17 cellular contexts compared by ENCODE assay signal in genomic region chr14:94111276-94112095, GRCh38. TPM values are rescaled to one million over a fixed set of nuclear protein-coding genes. Genes with fewer than 3 reads are reported as not detected.
DNase-seq lines count a peak whose midpoint lies in the region; ATAC-seq and TF ChIP-seq lines count a peak whose summit lies in the region.
"Had no signal": no experiment of that assay in that cellular context is flagged by ENCODE, and none has a peak within 500 bp of the region (broad histone marks: within the 10 kb centered on the region; RNA-seq: fewer than 3 reads in every experiment).

No MANE protein-coding gene starts in this region.

- no peaks in the 10 kb centered on the region for H4K20me1 ChIP-seq in GM23338 (replicated peaks; ENCODE audit: insufficient read depth)

- intact Hi-C loops in activated CD4-positive, alpha-beta T cell treated with anti-CD3 and anti-CD28 coated beads, Interleukin-2, amount 10 ng/mL, durations not matched to agents 24 days and 14 days (cut with micrococcal nuclease), result no loop called here
- intact Hi-C loops in mucosa of descending colon (cut with DNase I, micrococcal nuclease) (loop anchor here in 1 of 2 donors (2.0 kb wide), 1 partner anchor 31 kb away; the partner anchor contains the start of genes DDX24 and IFI27L1), thyroid gland (cut with DNase I) (no loop called here)

- peak overlapping the region; percentile 62 for H3K4me3 Mint-ChIP-seq in activated CD4-positive, alpha-beta T cell treated with anti-CD3 and anti-CD28 coated beads, Interleukin-2, amount 10 ng/mL, durations not matched to agents 24 days and 14 days
- H3K4me3 Mint-ChIP-seq in GM23338, result no peak overlapping the region
- H3K4me3 Mint-ChIP-seq: CD8-positive, alpha-beta memory T cell had no signal

- no peaks in the 10 kb centered on the region for H3K27me3 Mint-ChIP-seq in activated CD4-positive, alpha-beta T cell treated with anti-CD3 and anti-CD28 coated beads, Interleukin-2, amount 10 ng/mL, durations not matched to agents 24 days and 14 days
- H3K27me3 Mint-ChIP-seq in GM23338 (ENCODE audit: insufficient read depth, low read depth, poor library complexity), result peaks cover 1% of the 10 kb centered on the region

- H3K4me3 ChIP-seq in duodenal mucosa (ENCODE audit: low read depth in 1 of 2, low read length in 2 of 2) (peak overlapping the region; percentile 66 to 67), mucosa of descending colon (no peak overlapping the region), thyroid gland (replicated peaks in 1 of 3) (peak overlapping the region in 1 of 3 donors; percentile 23), GM23338 (no peak overlapping the region)
- H3K4me3 ChIP-seq: prostate gland had no signal

- H3K27ac Mint-ChIP-seq in activated CD4-positive, alpha-beta T cell treated with anti-CD3 and anti-CD28 coated beads, Interleukin-2, amount 10 ng/mL, durations not matched to agents 24 days and 14 days, result peak overlapping the region; percentile 46
- H3K27ac Mint-ChIP-seq in GM23338, result no peak overlapping the region
- H3K27ac Mint-ChIP-seq: CD8-positive, alpha-beta memory T cell had no signal

- H3K36me3 ChIP-seq in duodenal mucosa (ENCODE audit: control insufficient read depth in 1 of 2, insufficient read depth in 2 of 2, low read length in 2 of 2), result no peaks in the 10 kb centered on the region
- H3K36me3 ChIP-seq in mucosa of descending colon (ENCODE audit: low read depth), result no peaks in the 10 kb centered on the region
- H3K36me3 ChIP-seq in thyroid gland, result no peaks in the 10 kb centered on the region
- no peaks in the 10 kb centered on the region for H3K36me3 ChIP-seq in GM23338 (ENCODE audit: insufficient read depth)
- H3K36me3 ChIP-seq: prostate gland had no signal

- H3F3A ChIP-seq in GM23338 (replicated peaks; ENCODE audit: low read depth), result no peaks in the 10 kb centered on the region

- TF ChIP-seq CTCF in mucosa of descending colon (IDR thresholded peaks at IDR 0.05) (no peak), thyroid gland (IDR thresholded peaks at IDR 0.05) (no peak), GM10266 (IDR thresholded peaks at IDR 0.05; ENCODE audit: control insufficient read depth, insufficient read depth, low read depth, missing control alignments) (no peak), GM23338 (conservative IDR thresholded peaks at IDR 0.05; ENCODE audit: low read depth in 2 of 2) (no peak)

- H3K79me2 ChIP-seq in GM23338 (replicated peaks; ENCODE audit: insufficient read depth), result no peaks in the 10 kb centered on the region

- H3K9me3 Mint-ChIP-seq in activated CD4-positive, alpha-beta T cell treated with anti-CD3 and anti-CD28 coated beads, Interleukin-2, amount 10 ng/mL, durations not matched to agents 24 days and 14 days, result peaks cover 4% of the 10 kb centered on the region
- H3K9me3 Mint-ChIP-seq in GM23338, result no peaks in the 10 kb centered on the region
- H3K9me3 Mint-ChIP-seq: CD8-positive, alpha-beta memory T cell had no signal

- H3K4me2 ChIP-seq in GM23338, result no peak overlapping the region

- TF ChIP-seq POLR2A in thyroid gland (IDR thresholded peaks at IDR 0.05), result no peak

- H3K27ac ChIP-seq in duodenal mucosa (ENCODE audit: low read depth, low read length) (peak overlapping the region; percentile 48), thyroid gland (peak overlapping the region; percentile 27 to 77 (median 67)), GM23338 (ENCODE audit: low read depth) (no peak overlapping the region)

- peaks cover 27% of the 10 kb centered on the region for H3K4me1 Mint-ChIP-seq in activated CD4-positive, alpha-beta T cell treated with anti-CD3 and anti-CD28 coated beads, Interleukin-2, amount 10 ng/mL, durations not matched to agents 24 days and 14 days
- peaks cover 15% of the 10 kb centered on the region for H3K4me1 Mint-ChIP-seq in GM23338
- H3K4me1 Mint-ChIP-seq: CD8-positive, alpha-beta memory T cell had no signal

- H3K36me3 Mint-ChIP-seq in activated CD4-positive, alpha-beta T cell treated with anti-CD3 and anti-CD28 coated beads, Interleukin-2, amount 10 ng/mL, durations not matched to agents 24 days and 14 days (ENCODE audit: low read depth), result no peaks in the 10 kb centered on the region
- H3K36me3 Mint-ChIP-seq in GM23338 (ENCODE audit: low read depth), result no peaks in the 10 kb centered on the region
- H3K36me3 Mint-ChIP-seq: CD8-positive, alpha-beta memory T cell had no signal

- no peaks in the 10 kb centered on the region for H3K9me2 ChIP-seq in GM23338 (ENCODE audit: insufficient read depth)

- H3K9ac ChIP-seq in duodenal mucosa (ENCODE audit: low read depth in 1 of 2, low read length in 2 of 2), result peak overlapping the region; percentile 67 to 71

- peak; percentile 2 for ATAC-seq in mucosa of descending colon
- no peak for ATAC-seq in GM23338
- ATAC-seq: stimulated activated naive CD8-positive, alpha-beta T cell treated with anti-CD3 and anti-CD28 coated beads, Interleukin-15, Interleukin-2, amounts not matched to agents 100 U/mL and 50 U/mL, for 24 hours had no signal

- H2AFZ ChIP-seq in GM23338, result no peak overlapping the region

- H3K9me3 ChIP-seq in duodenal mucosa (ENCODE audit: control insufficient read depth in 1 of 2, low read length in 2 of 2), result no peaks in the 10 kb centered on the region
- H3K9me3 ChIP-seq in mucosa of descending colon, result no peaks in the 10 kb centered on the region
- H3K9me3 ChIP-seq in thyroid gland, result no peaks in the 10 kb centered on the region
- H3K9me3 ChIP-seq: prostate gland had no signal

- H3K27me3 ChIP-seq in duodenal mucosa (ENCODE audit: control insufficient read depth in 1 of 2, insufficient read depth in 2 of 2, low read length in 2 of 2), result no peaks in the 10 kb centered on the region
- no peaks in the 10 kb centered on the region for H3K27me3 ChIP-seq in thyroid gland
- H3K27me3 ChIP-seq in GM23338 (ENCODE audit: insufficient read depth), result no peaks in the 10 kb centered on the region

- DNase-seq in activated CD4-positive, alpha-beta T cell treated with anti-CD3 and anti-CD28 coated beads, Interleukin-2, amount 10 ng/mL, durations not matched to agents 24 days and 14 days, result no peak
- DNase-seq in activated CD4-positive, alpha-beta T cell treated with anti-CD3 and anti-CD28 coated beads, Interleukin-2, amount 50 U/mL, for 48 hours, result no peak
- peak in 1 of 3 donors; percentile 40 for DNase-seq in mucosa of descending colon
- DNase-seq in thyroid gland, result no peak
- DNase-seq in NCI-H1092 treated with DMSO at 0.1 percent for 48 hours (lab: John Stamatoyannopoulos, UW), result no peak
- DNase-seq in GM10266 (ENCODE audit: extremely low spot score), result no peak
- DNase-seq in GM23338 (ENCODE audit: low spot score), result no peak
- DNase-seq: 8988T; amygdala; CD8-positive, alpha-beta memory T cell; GDM1; hippocampal formation; NCI-H1105 treated with DMSO at 0.1 percent for 48 hours; stimulated activated CD4-positive, alpha-beta T cell treated with anti-CD3 and anti-CD28 coated beads, Interleukin-4, amount 100 ng/mL, for 4 hours; stimulated activated naive CD8-positive, alpha-beta T cell treated with anti-CD3 and anti-CD28 coated beads, Interleukin-15, Interleukin-2, amounts not matched to agents 100 U/mL and 50 U/mL, for 24 hours had no signal

- peaks cover 37% of the 10 kb centered on the region in 2 donors for H3K4me1 ChIP-seq in duodenal mucosa (ENCODE audit: control insufficient read depth in 1 of 2, insufficient read depth in 2 of 2, low read length in 2 of 2)
- H3K4me1 ChIP-seq in mucosa of descending colon (ENCODE audit: low read depth), result peaks cover 25% of the 10 kb centered on the region
- H3K4me1 ChIP-seq in thyroid gland, result peaks cover 0 to 19% of the 10 kb centered on the region in 2 donors
- H3K4me1 ChIP-seq in GM23338 (ENCODE audit: insufficient read depth), result no peaks in the 10 kb centered on the region
- H3K4me1 ChIP-seq: prostate gland had no signal

- WGBS in thyroid gland, 2 donors, result 78 to 90% methylated on average over 14 to 19 of the region's 20 CpGs

TF ChIP-seq in GM23338, 12 proteins besides CTCF, POLR2A, EP300 and RAD21 (continues in another document):
- TF ChIP-seq EZH2 (IDR thresholded peaks at IDR 0.05; ENCODE audit: low read depth, unreplicated experiment), result no peak

RNA-seq across cellular contexts. Expression of gene IFI27, which starts 0.9 kb away (rescaled TPM):
- 66.9 and 67.3 TPM in 2 replicates for total RNA-seq in activated CD4-positive, alpha-beta T cell treated with anti-CD3 and anti-CD28 coated beads, Interleukin-2, amount 10 ng/mL, durations not matched to agents 24 days and 14 days
- total RNA-seq in mucosa of descending colon (1,000 to 10,000 TPM in 1 of 3 donors, 100 to 1,000 TPM in 2; 427 to 1,655 (median 710) TPM), thyroid gland (100 to 1,000 TPM in 2 of 4 donors, 10 to 100 TPM in 2; 40.8 to 111 (median 81.3) TPM)
- 0.23 and 0.49 TPM in 2 replicates for total RNA-seq in GM23338 (2014; rRNA removed; shearing (Covaris generic))
- polyA plus RNA-seq in GM23338 (2016; fragmentation: Nextera tagmentation; extraction: Ambion mirVana), result 1.2 and 1.6 TPM in 2 replicates

RNA-seq across cellular contexts. Expression of gene IFI27L2, which starts 17.9 kb away (rescaled TPM):
- 37.3 and 38.8 TPM in 2 replicates for total RNA-seq in activated CD4-positive, alpha-beta T cell treated with anti-CD3 and anti-CD28 coated beads, Interleukin-2, amount 10 ng/mL, durations not matched to agents 24 days and 14 days
- total RNA-seq in mucosa of descending colon (10 to 100 TPM; 22.4 to 25.5 (median 24.3) TPM), thyroid gland (10 to 100 TPM in 2 of 4 donors, 1 to 10 TPM in 2; 7.8 to 97.8 (median 23.1) TPM)
- total RNA-seq in GM23338 (2014; rRNA removed; shearing (Covaris generic)), result 16.8 and 23.4 TPM in 2 replicates
- 38.5 and 49.9 TPM in 2 replicates for polyA plus RNA-seq in GM23338 (2016; fragmentation: Nextera tagmentation; extraction: Ambion mirVana)

RNA-seq across cellular contexts. Expression of gene IFI27L1, which starts 30.4 kb away (rescaled TPM):
- total RNA-seq in activated CD4-positive, alpha-beta T cell treated with anti-CD3 and anti-CD28 coated beads, Interleukin-2, amount 10 ng/mL, durations not matched to agents 24 days and 14 days, result 24.0 and 28.0 TPM in 2 replicates
- total RNA-seq in mucosa of descending colon (10 to 100 TPM; 19.9 to 29.9 (median 20.6) TPM), thyroid gland (10 to 100 TPM in 2 of 4 donors, 1 to 10 TPM in 2; 3.4 to 21.3 (median 10.2) TPM)
- total RNA-seq in GM23338 (2014; rRNA removed; shearing (Covaris generic)), result 3.9 and 9.7 TPM in 2 replicates
- 28.6 and 30.8 TPM in 2 replicates for polyA plus RNA-seq in GM23338 (2016; fragmentation: Nextera tagmentation; extraction: Ambion mirVana)

RNA-seq across cellular contexts. Expression of gene DDX24, which starts 30.5 kb away (rescaled TPM):
- 262 and 286 TPM in 2 replicates for total RNA-seq in activated CD4-positive, alpha-beta T cell treated with anti-CD3 and anti-CD28 coated beads, Interleukin-2, amount 10 ng/mL, durations not matched to agents 24 days and 14 days
- total RNA-seq in mucosa of descending colon (100 to 1,000 TPM in 2 of 3 donors, 10 to 100 TPM in 1; 90.6 to 197 (median 107) TPM), thyroid gland (100 to 1,000 TPM; 139 to 209 (median 193) TPM)
- 137 and 150 TPM in 2 replicates for total RNA-seq in GM23338 (2014; rRNA removed; shearing (Covaris generic))
- 263 and 265 TPM in 2 replicates for polyA plus RNA-seq in GM23338 (2016; fragmentation: Nextera tagmentation; extraction: Ambion mirVana)

Comparison
In these comparisons a context has a peak if more than half of its experiments do, and no peak if none do; other contexts are left out.
1. H3K4me3 ChIP-seq: peak in duodenal mucosa (2 of 2); none in mucosa of descending colon (single experiment) and GM23338 (single experiment).
2. RNA of gene IFI27, which starts 0.9 kb away (total RNA-seq): 427 to 1,655 TPM in mucosa of descending colon, 40.8 to 111 TPM in thyroid gland and 66.9 to 67.3 TPM in activated CD4-positive, alpha-beta T cell treated with anti-CD3 and anti-CD28 coated beads, Interleukin-2, amount 10 ng/mL, durations not matched to agents 24 days and 14 days; 0.23 to 0.49 TPM in GM23338; every median in the first group is over 10 times any median in the second.